8 cellular contexts compared by ENCODE assay signal in the genomic region with DNA sequence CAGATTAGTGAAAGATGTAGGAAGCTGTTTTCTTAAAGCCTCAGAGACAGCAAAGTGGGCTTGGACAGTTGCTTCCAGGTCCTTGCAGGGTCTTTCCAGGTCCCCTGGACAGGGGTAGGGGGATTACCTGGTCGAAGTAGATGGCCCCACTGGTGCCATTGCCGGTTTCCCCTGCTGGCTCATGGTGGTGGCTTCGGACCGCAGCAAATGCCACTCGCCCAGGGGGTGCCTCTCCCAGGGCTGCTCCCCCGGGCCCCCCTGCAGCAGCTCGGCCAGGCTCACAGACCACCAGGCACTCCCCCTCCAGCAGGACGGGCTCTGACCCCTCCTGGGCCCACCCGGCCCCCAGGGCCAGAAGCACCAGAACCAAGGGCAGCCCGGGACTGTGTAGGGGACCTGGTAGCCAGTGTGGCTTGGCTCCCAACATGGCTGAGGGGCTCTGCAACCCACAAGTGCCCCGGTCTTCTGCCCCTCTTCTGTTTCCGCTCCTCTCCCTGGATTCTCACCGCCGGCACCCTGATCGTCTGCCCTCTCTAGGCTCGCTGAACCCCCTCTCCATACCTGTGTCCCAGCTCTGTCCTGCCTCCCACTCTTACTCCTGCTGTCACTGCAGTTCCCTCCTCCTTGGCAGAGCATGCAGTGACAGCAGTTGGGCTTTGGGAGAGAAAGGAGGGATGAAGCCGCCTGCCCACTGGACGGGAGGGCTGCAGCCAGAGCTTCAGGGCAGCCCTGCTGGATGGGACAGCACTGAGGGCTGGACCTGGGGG. TPM values are rescaled to one million over a fixed set of nuclear protein-coding genes. Genes with fewer than 3 reads are reported as not detected.
A peak's percentile ranks its signal among the peaks of the same experiment; 100 is the strongest.
DNase-seq lines count a peak whose midpoint lies in the region; ATAC-seq and TF ChIP-seq lines count a peak whose summit lies in the region.

No MANE protein-coding gene starts in this region.

- H3K4me1 ChIP-seq in stomach smooth muscle (ENCODE audit: control insufficient read depth, insufficient read depth, low read length) = peaks cover 36% of the 10 kb centered on the region

- H3K9ac ChIP-seq in stomach smooth muscle (ENCODE audit: low read length in 2 of 2) = peak overlapping the region; percentile 97 to 99

- H3K4me3 ChIP-seq in kidney epithelial cell (ENCODE audit: low read depth, low read length) (peak overlapping the region; percentile 68), stomach smooth muscle (ENCODE audit: low read length in 2 of 2) (peak overlapping the region; percentile 90 to 96)

- peaks cover 44% of the 10 kb centered on the region for H3K4me1 Mint-ChIP-seq in T-helper 1 cell treated with Interleukin-12 subunit alpha and Interleukin-12 subunit beta and Interleukin-4 antibody, amounts not matched to agents 30 μg/mL and 1 μg/mL, for 36 hours (ENCODE audit: low read depth)
- peaks cover 43% of the 10 kb centered on the region for H3K4me1 Mint-ChIP-seq in activated T-helper 2 cell treated with anti-CD3 and anti-CD28 coated beads, Interferon-gamma antibody, Interleukin-2, Interleukin-4, amounts not matched to agents 10 μg/mL and 5 μg/mL and 100 μg/mL, durations not matched to agents 14 hours and 24 hours and 36 hours (ENCODE audit: low read depth)

- intact Hi-C loops in activated T-helper 2 cell treated with anti-CD3 and anti-CD28 coated beads, Interferon-gamma antibody, Interleukin-2, Interleukin-4, amounts not matched to agents 10 μg/mL and 5 μg/mL and 100 μg/mL, durations not matched to agents 14 hours and 24 hours and 36 hours (cut with micrococcal nuclease) = no loop called here

- H3K4me3 Mint-ChIP-seq in T-helper 1 cell treated with Interleukin-12 subunit alpha and Interleukin-12 subunit beta and Interleukin-4 antibody, amounts not matched to agents 30 μg/mL and 1 μg/mL, for 36 hours = peak overlapping the region; percentile 91
- H3K4me3 Mint-ChIP-seq in activated T-helper 2 cell treated with anti-CD3 and anti-CD28 coated beads, Interferon-gamma antibody, Interleukin-2, Interleukin-4, amounts not matched to agents 10 μg/mL and 5 μg/mL and 100 μg/mL, durations not matched to agents 14 hours and 24 hours and 36 hours (ENCODE audit: low read depth) = peak overlapping the region; percentile 85

- peak overlapping the region; percentile 99 for H3K27ac ChIP-seq in stomach smooth muscle (ENCODE audit: low read length)

- H3K27ac Mint-ChIP-seq in T-helper 1 cell treated with Interleukin-12 subunit alpha and Interleukin-12 subunit beta and Interleukin-4 antibody, amounts not matched to agents 30 μg/mL and 1 μg/mL, for 36 hours = peak overlapping the region; percentile 98
- peak overlapping the region; percentile 94 for H3K27ac Mint-ChIP-seq in activated T-helper 2 cell treated with anti-CD3 and anti-CD28 coated beads, Interferon-gamma antibody, Interleukin-2, Interleukin-4, amounts not matched to agents 10 μg/mL and 5 μg/mL and 100 μg/mL, durations not matched to agents 14 hours and 24 hours and 36 hours

- no peaks in the 10 kb centered on the region for H3K27me3 Mint-ChIP-seq in T-helper 1 cell treated with Interleukin-12 subunit alpha and Interleukin-12 subunit beta and Interleukin-4 antibody, amounts not matched to agents 30 μg/mL and 1 μg/mL, for 36 hours (ENCODE audit: low read depth)
- no peaks in the 10 kb centered on the region for H3K27me3 Mint-ChIP-seq in activated T-helper 2 cell treated with anti-CD3 and anti-CD28 coated beads, Interferon-gamma antibody, Interleukin-2, Interleukin-4, amounts not matched to agents 10 μg/mL and 5 μg/mL and 100 μg/mL, durations not matched to agents 14 hours and 24 hours and 36 hours (ENCODE audit: low read depth)

- no peaks in the 10 kb centered on the region for H3K9me3 Mint-ChIP-seq in T-helper 1 cell treated with Interleukin-12 subunit alpha and Interleukin-12 subunit beta and Interleukin-4 antibody, amounts not matched to agents 30 μg/mL and 1 μg/mL, for 36 hours
- no peaks in the 10 kb centered on the region for H3K9me3 Mint-ChIP-seq in activated T-helper 2 cell treated with anti-CD3 and anti-CD28 coated beads, Interferon-gamma antibody, Interleukin-2, Interleukin-4, amounts not matched to agents 10 μg/mL and 5 μg/mL and 100 μg/mL, durations not matched to agents 14 hours and 24 hours and 36 hours

- ATAC-seq in GM21423 (IDR thresholded peaks at IDR 0.05; ENCODE audit: unreplicated experiment) = no peak

- DNase-seq in T-helper 1 cell (no peak), kidney epithelial cell (ENCODE audit: low read depth) (no peak), NCI-H345 (lab: John Stamatoyannopoulos, UW) (no peak), NCI-H2171 (lab: John Stamatoyannopoulos, UW) (no peak)
- peak; percentile 10 for DNase-seq in activated T-helper 2 cell treated with anti-CD3 and anti-CD28 coated beads, Interferon-gamma antibody, Interleukin-2, Interleukin-4, amounts not matched to agents 10 μg/mL and 5 μg/mL and 100 μg/mL, durations not matched to agents 14 hours and 24 hours and 36 hours (ENCODE audit: low spot score)

- peaks cover 17% of the 10 kb centered on the region for H3K36me3 Mint-ChIP-seq in T-helper 1 cell treated with Interleukin-12 subunit alpha and Interleukin-12 subunit beta and Interleukin-4 antibody, amounts not matched to agents 30 μg/mL and 1 μg/mL, for 36 hours (ENCODE audit: low read depth)
- H3K36me3 Mint-ChIP-seq in activated T-helper 2 cell treated with anti-CD3 and anti-CD28 coated beads, Interferon-gamma antibody, Interleukin-2, Interleukin-4, amounts not matched to agents 10 μg/mL and 5 μg/mL and 100 μg/mL, durations not matched to agents 14 hours and 24 hours and 36 hours (ENCODE audit: low read depth) = peaks cover 28% of the 10 kb centered on the region

- H3K36me3 ChIP-seq in kidney epithelial cell (ENCODE audit: control insufficient read depth, insufficient read depth, low read length) (peaks cover 2% of the 10 kb centered on the region), stomach smooth muscle (ENCODE audit: control insufficient read depth in 2 of 2, insufficient read depth in 2 of 2, low read length in 2 of 2) (peaks cover 14 to 18% of the 10 kb centered on the region in 2 donors)

- no peak for TF ChIP-seq CTCF in kidney epithelial cell (IDR thresholded peaks at IDR 0.05; ENCODE audit: insufficient read depth, low read length, poor library complexity, severe bottlenecking)

- H3K27me3 ChIP-seq in kidney epithelial cell (ENCODE audit: control insufficient read depth, insufficient read depth, low read length) (no peaks in the 10 kb centered on the region), stomach smooth muscle (ENCODE audit: control insufficient read depth in 1 of 2, insufficient read depth in 2 of 2, low read length in 2 of 2) (no peaks in the 10 kb centered on the region)

- H3K9me3 ChIP-seq in stomach smooth muscle (ENCODE audit: control insufficient read depth in 2 of 2, low read length in 2 of 2) = no peaks in the 10 kb centered on the region

RNA-seq across cellular contexts. Expression of a gene that starts 0.7 kb away (rescaled TPM):
- 5.4 and 5.5 TPM in 2 replicates for total RNA-seq in activated T-helper 2 cell treated with anti-CD3 and anti-CD28 coated beads, Interferon-gamma antibody, Interleukin-2, Interleukin-4, amounts not matched to agents 10 μg/mL and 5 μg/mL and 100 μg/mL, durations not matched to agents 14 hours and 24 hours and 36 hours
- total RNA-seq in kidney epithelial cell = 0.34 and 0.88 TPM in 2 replicates

RNA-seq across cellular contexts. Expression of a gene that starts 0.9 kb away (rescaled TPM):
- total RNA-seq in activated T-helper 2 cell treated with anti-CD3 and anti-CD28 coated beads, Interferon-gamma antibody, Interleukin-2, Interleukin-4, amounts not matched to agents 10 μg/mL and 5 μg/mL and 100 μg/mL, durations not matched to agents 14 hours and 24 hours and 36 hours = 72.6 and 75.3 TPM in 2 replicates
- total RNA-seq in kidney epithelial cell = 44.0 and 47.8 TPM in 2 replicates

RNA-seq across cellular contexts. Expression of a gene that starts 13.8 kb away (rescaled TPM):
- 40.8 and 47.7 TPM in 2 replicates for total RNA-seq in activated T-helper 2 cell treated with anti-CD3 and anti-CD28 coated beads, Interferon-gamma antibody, Interleukin-2, Interleukin-4, amounts not matched to agents 10 μg/mL and 5 μg/mL and 100 μg/mL, durations not matched to agents 14 hours and 24 hours and 36 hours
- total RNA-seq in kidney epithelial cell = 29.7 and 44.8 TPM in 2 replicates

RNA-seq across cellular contexts. Expression of a gene that starts 30.0 kb away (rescaled TPM):
- 0.02 and 0.34 TPM in 2 replicates for total RNA-seq in activated T-helper 2 cell treated with anti-CD3 and anti-CD28 coated beads, Interferon-gamma antibody, Interleukin-2, Interleukin-4, amounts not matched to agents 10 μg/mL and 5 μg/mL and 100 μg/mL, durations not matched to agents 14 hours and 24 hours and 36 hours
- total RNA-seq in kidney epithelial cell = 6.0 and 6.3 TPM in 2 replicates
